ENCODE assay signal across 11 cellular contexts in genomic region chr5:137605377-137605776, GRCh38.
DNase-seq lines count a peak whose midpoint lies in the region; ATAC-seq and TF ChIP-seq lines count a peak whose summit lies in the region.
"Had no signal": no experiment of that assay in that cellular context is flagged by ENCODE, and none has a peak within 500 bp of the region (broad histone marks: within the 10 kb centered on the region; RNA-seq: fewer than 3 reads in every experiment).

No MANE protein-coding gene starts in this region.

- H3K9ac ChIP-seq in colonic mucosa (ENCODE audit: low read depth in 2 of 2, low read length in 2 of 2) = no peak overlapping the region

- H3K27ac ChIP-seq in colonic mucosa = no peak overlapping the region
- H3K27ac ChIP-seq: stomach had no signal

- no peaks in the 10 kb centered on the region for H3K9me3 ChIP-seq in colonic mucosa
- H3K9me3 ChIP-seq: stomach had no signal

- H3K4me1 ChIP-seq in colonic mucosa = no peaks in the 10 kb centered on the region

- peak; percentile 53 for TF ChIP-seq CTCF in kidney epithelial cell (IDR thresholded peaks at IDR 0.05; ENCODE audit: insufficient read depth, low read length, poor library complexity, severe bottlenecking)
- TF ChIP-seq CTCF in colonic mucosa (IDR thresholded peaks at IDR 0.05) = no peak

- ATAC-seq in GM18909 (IDR thresholded peaks at IDR 0.05; ENCODE audit: poor library complexity, unreplicated experiment) = no peak

- DNase-seq in ELR (ENCODE audit: low read depth) (peak; percentile 23), NCI-H1436 (lab: John Stamatoyannopoulos, UW) (peak; percentile 43), SW480 (ENCODE audit: low spot score) (peak; percentile 30), kidney epithelial cell (ENCODE audit: low read depth) (no peak), posterior cingulate gyrus (no peak), T-helper 1 cell (no peak), colonic mucosa (no peak)
- DNase-seq: left cardiac atrium, stomach had no signal

- H3K36me3 ChIP-seq in kidney epithelial cell (ENCODE audit: control insufficient read depth, insufficient read depth, low read length) (no peaks in the 10 kb centered on the region), colonic mucosa (no peaks in the 10 kb centered on the region)
- H3K36me3 ChIP-seq: stomach had no signal

- H3K27me3 ChIP-seq in kidney epithelial cell (ENCODE audit: control insufficient read depth, insufficient read depth, low read length) (peaks cover 15% of the 10 kb centered on the region), colonic mucosa (no peaks in the 10 kb centered on the region)

- H3K4me3 ChIP-seq in kidney epithelial cell (ENCODE audit: low read depth, low read length) (no peak overlapping the region), colonic mucosa (no peak overlapping the region)
- H3K4me3 ChIP-seq: smooth muscle cell, stomach had no signal

- intact Hi-C loops in posterior cingulate gyrus (cut with DNase I) = no loop called here
- intact Hi-C loops in colonic mucosa (cut with DNase I) = no loop called here

Comparison
In these comparisons a context has a peak if more than half of its experiments do, and no peak if none do; other contexts are left out.
1. DNase-seq: peak in ELR (single experiment), NCI-H1436 (single experiment) and SW480 (single experiment); none in kidney epithelial cell (single experiment), posterior cingulate gyrus (0 of 10), T-helper 1 cell (0 of 5) and colonic mucosa (single experiment).